In the genomic region with DNA sequence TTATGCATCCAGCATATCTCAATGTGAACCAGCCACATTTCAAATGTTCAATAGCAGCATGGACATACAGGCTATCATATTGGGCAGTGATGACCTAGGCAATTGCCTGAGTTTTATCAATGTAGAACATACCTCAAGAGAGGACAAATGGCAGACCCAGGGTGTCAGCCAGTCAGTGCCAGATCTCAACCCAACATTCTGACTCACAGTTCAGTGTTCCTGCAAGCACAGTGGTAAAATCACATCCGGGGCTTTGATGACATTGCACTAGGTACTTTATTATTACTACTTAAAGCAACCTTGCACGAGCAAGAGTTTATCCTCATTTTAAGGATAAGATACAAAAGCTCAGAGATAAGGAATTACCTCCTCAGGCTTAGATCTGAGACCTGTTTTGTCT, we compare ENCODE assay signal across 33 cellular contexts. TPM values are rescaled to one million over a fixed set of nuclear protein-coding genes. Genes with fewer than 3 reads are reported as not detected.
DNase-seq lines count a peak whose midpoint lies in the region; ATAC-seq and TF ChIP-seq lines count a peak whose summit lies in the region.
"Had no signal": no experiment of that assay in that cellular context is flagged by ENCODE, and none has a peak within 500 bp of the region (broad histone marks: within the 10 kb centered on the region; RNA-seq: fewer than 3 reads in every experiment).

No MANE protein-coding gene starts in this region.

- H3K9me3 ChIP-seq in upper lobe of left lung = no peaks in the 10 kb centered on the region
- H3K9me3 ChIP-seq: BLaER1 treated with 17β-estradiol and CSF1 and Interleukin-3, amounts not matched to agents 10 nM and 100 nM; esophagus muscularis mucosa; gastrocnemius medialis; left ventricle myocardium inferior had no signal

- no peaks in the 10 kb centered on the region for H3K36me3 ChIP-seq in GM23338 (ENCODE audit: insufficient read depth)
- no peaks in the 10 kb centered on the region for H3K36me3 ChIP-seq in upper lobe of left lung
- H3K36me3 ChIP-seq: BLaER1 treated with 17β-estradiol and CSF1 and Interleukin-3, amounts not matched to agents 10 nM and 100 nM; esophagus muscularis mucosa; gastrocnemius medialis; left ventricle myocardium inferior had no signal

- no peaks in the 10 kb centered on the region for H3K9me2 ChIP-seq in GM23338 (ENCODE audit: insufficient read depth)

- H3K27me3 Mint-ChIP-seq in GM23338 (ENCODE audit: insufficient read depth, low read depth, poor library complexity) = no peaks in the 10 kb centered on the region

- no peaks in the 10 kb centered on the region for H3F3A ChIP-seq in GM23338 (replicated peaks; ENCODE audit: low read depth)

- CTCF ChIA-PET in RWPE1 (lab: Yijun Ruan, JAX) = interaction anchor here (0.5 kb wide), 1 partner anchor 962 kb away, joined by 3 read pairs; no protein-coding TSS in a partner anchor

- no peaks in the 10 kb centered on the region for H4K20me1 ChIP-seq in GM23338 (replicated peaks; ENCODE audit: insufficient read depth)
- H4K20me1 ChIP-seq: BLaER1 treated with 17β-estradiol and CSF1 and Interleukin-3, amounts not matched to agents 10 nM and 100 nM had no signal

- no peak for ATAC-seq in GM23338
- ATAC-seq in upper lobe of left lung (ENCODE audit: low FRiP score in 2 of 2) = no peak
- no peak for ATAC-seq in HG03460 (IDR thresholded peaks at IDR 0.05; ENCODE audit: unreplicated experiment)
- ATAC-seq: activated naive CD8-positive, alpha-beta T cell treated with anti-CD3 and anti-CD28 coated beads, Interleukin-2, amount 50 U/mL, for 24 hours; gastrocnemius medialis; naive thymus-derived CD8-positive, alpha-beta T cell; right cardiac atrium; SK-N-SH treated with all-trans-retinoic acid at 6 μM for 48 hours; stimulated activated naive CD8-positive, alpha-beta T cell treated with anti-CD3 and anti-CD28 coated beads, Interleukin-15, Interleukin-2, amounts not matched to agents 100 U/mL and 50 U/mL, for 24 hours had no signal

- DNase-seq in Daoy (ENCODE audit: low read depth) (peak; percentile 48), GM23338 (ENCODE audit: low spot score) (no peak), RWPE1 (ENCODE audit: low spot score) (peak; percentile 8), erythroblast (lab: John Stamatoyannopoulos, UW) (peak; percentile 50 to 77), hypothalamus (lab: John Stamatoyannopoulos, UW) (no peak), upper lobe of left lung (no peak), NCI-H446 (lab: John Stamatoyannopoulos, UW) (no peak)
- DNase-seq: activated effector memory CD4-positive, alpha-beta T cell treated with anti-CD3 and anti-CD28 coated beads, Interleukin-2, amount 50 U/mL, for 16 hours; activated naive CD8-positive, alpha-beta T cell treated with anti-CD3 and anti-CD28 coated beads, Interleukin-2, amount 50 U/mL, for 24 hours; COR-L47; DND-41; effector memory CD4-positive, alpha-beta T cell; gastrocnemius medialis; immature natural killer cell; left ventricle myocardium inferior; naive thymus-derived CD8-positive, alpha-beta T cell; NCI-H1417 treated with DMSO at 0.1 percent for 48 hours; NCI-H2107; NCI-H510A; right cardiac atrium; RPMI8226; stimulated activated CD4-positive, alpha-beta T cell treated with anti-CD3 and anti-CD28 coated beads, Interleukin-12 subunit alpha, Interleukin-12 subunit beta, amount 100 ng/mL, for 4 hours; stimulated activated naive CD8-positive, alpha-beta T cell treated with anti-CD3 and anti-CD28 coated beads, Interleukin-15, Interleukin-2, amounts not matched to agents 100 U/mL and 50 U/mL, for 24 hours had no signal

- H3K4me1 Mint-ChIP-seq in GM23338 = peaks cover 54% of the 10 kb centered on the region
- H3K4me1 Mint-ChIP-seq: IgD-negative memory B cell, immature natural killer cell had no signal

- no peaks in the 10 kb centered on the region for H3K79me2 ChIP-seq in GM23338 (replicated peaks; ENCODE audit: insufficient read depth)
- H3K79me2 ChIP-seq: hepatocyte had no signal

- peak overlapping the region; percentile 7; the same call in 1 of the 2 replicates for H2AFZ ChIP-seq in GM23338
- H2AFZ ChIP-seq: hepatocyte had no signal

- TF ChIP-seq POLR2A in erythroblast (IDR thresholded peaks at IDR 0.05; ENCODE audit: low read length) (no peak), upper lobe of left lung (IDR thresholded peaks at IDR 0.05) (no peak)

- no peak overlapping the region for H3K27ac ChIP-seq in GM23338 (ENCODE audit: low read depth)
- H3K27ac ChIP-seq in RWPE1 = no peak overlapping the region
- no peak overlapping the region for H3K27ac ChIP-seq in upper lobe of left lung
- H3K27ac ChIP-seq: BLaER1 treated with 17β-estradiol and CSF1 and Interleukin-3, amounts not matched to agents 10 nM and 100 nM; esophagus muscularis mucosa; gastrocnemius medialis; hepatocyte; left ventricle myocardium inferior had no signal

- no peaks in the 10 kb centered on the region for H3K9me3 Mint-ChIP-seq in GM23338
- H3K9me3 Mint-ChIP-seq: activated naive CD8-positive, alpha-beta T cell treated with anti-CD3 and anti-CD28 coated beads, Interleukin-2, amount 50 U/mL, for 24 hours; IgD-negative memory B cell; immature natural killer cell; mesothelial cell of epicardium; naive thymus-derived CD8-positive, alpha-beta T cell; T-helper 2 cell treated with Interferon-gamma antibody and Interleukin-4, amounts not matched to agents 5 μg/mL and 100 μg/mL, for 36 hours had no signal

- TF ChIP-seq EP300 in upper lobe of left lung (IDR thresholded peaks at IDR 0.05) = no peak

- H3K4me3 ChIP-seq in GM23338 (no peak overlapping the region), upper lobe of left lung (no peak overlapping the region)
- H3K4me3 ChIP-seq: BLaER1 treated with 17β-estradiol and CSF1 and Interleukin-3, amounts not matched to agents 10 nM and 100 nM; esophagus muscularis mucosa; gastrocnemius medialis; hepatocyte; left ventricle myocardium inferior had no signal

- no peaks in the 10 kb centered on the region for H3K36me3 Mint-ChIP-seq in GM23338 (ENCODE audit: low read depth)
- H3K36me3 Mint-ChIP-seq: IgD-negative memory B cell; immature natural killer cell; mesothelial cell of epicardium; naive thymus-derived CD8-positive, alpha-beta T cell had no signal

- H3K4me2 ChIP-seq in GM23338 = 0 out of 2 replicates have a peak overlapping the region, but pooled peaks have one; percentile 61
- H3K4me2 ChIP-seq: hepatocyte had no signal

- WGBS in upper lobe of left lung, 2 donors = 66 to 82% methylated on average over 2 of the region's 2 CpGs

- H3K4me3 Mint-ChIP-seq in GM23338 = no peak overlapping the region
- H3K4me3 Mint-ChIP-seq: activated naive CD8-positive, alpha-beta T cell treated with anti-CD3 and anti-CD28 coated beads, Interleukin-2, amount 50 U/mL, for 24 hours; IgD-negative memory B cell; immature natural killer cell; mesothelial cell of epicardium; naive thymus-derived CD8-positive, alpha-beta T cell; T-helper 2 cell treated with Interferon-gamma antibody and Interleukin-4, amounts not matched to agents 5 μg/mL and 100 μg/mL, for 36 hours had no signal

- H3K27me3 ChIP-seq in GM23338 (ENCODE audit: insufficient read depth) (no peaks in the 10 kb centered on the region), upper lobe of left lung (no peaks in the 10 kb centered on the region)
- H3K27me3 ChIP-seq: BLaER1 treated with 17β-estradiol and CSF1 and Interleukin-3, amounts not matched to agents 10 nM and 100 nM; esophagus muscularis mucosa; gastrocnemius medialis; hepatocyte had no signal

- peaks cover 54% of the 10 kb centered on the region for H3K4me1 ChIP-seq in GM23338 (ENCODE audit: insufficient read depth)
- H3K4me1 ChIP-seq in upper lobe of left lung = no peaks in the 10 kb centered on the region
- H3K4me1 ChIP-seq: esophagus muscularis mucosa, gastrocnemius medialis, left ventricle myocardium inferior had no signal

- no peak for TF ChIP-seq CTCF in GM23338 (conservative IDR thresholded peaks at IDR 0.05; ENCODE audit: low read depth in 2 of 2)
- TF ChIP-seq CTCF in RWPE1 (conservative IDR thresholded peaks at IDR 0.05; ENCODE audit: low read depth) = no peak
- no peak for TF ChIP-seq CTCF in upper lobe of left lung (IDR thresholded peaks at IDR 0.05)

- no peak overlapping the region for H3K27ac Mint-ChIP-seq in GM23338
- H3K27ac Mint-ChIP-seq: activated naive CD8-positive, alpha-beta T cell treated with anti-CD3 and anti-CD28 coated beads, Interleukin-2, amount 50 U/mL, for 24 hours; IgD-negative memory B cell; immature natural killer cell; mesothelial cell of epicardium; naive thymus-derived CD8-positive, alpha-beta T cell; T-helper 2 cell treated with Interferon-gamma antibody and Interleukin-4, amounts not matched to agents 5 μg/mL and 100 μg/mL, for 36 hours had no signal

- POLR2A ChIA-PET in RWPE1 (lab: Yijun Ruan, JAX; ENCODE audit: low non-redundant PET) = no interaction called here

TF ChIP-seq in GM23338, 12 proteins besides CTCF, POLR2A, EP300 and RAD21:
- TF ChIP-seq POLR2AphosphoS5 (IDR thresholded peaks at IDR 0.05; ENCODE audit: low read depth) (no peak), EZH2 (IDR thresholded peaks at IDR 0.05; ENCODE audit: low read depth, unreplicated experiment) (no peak), JUNB (IDR thresholded peaks at IDR 0.05; ENCODE audit: unreplicated experiment) (no peak), ZNF331 (CRISPR knock-in tag; IDR thresholded peaks at IDR 0.05; ENCODE audit: low read depth) (no peak)
- TF ChIP-seq, protein P1, sequence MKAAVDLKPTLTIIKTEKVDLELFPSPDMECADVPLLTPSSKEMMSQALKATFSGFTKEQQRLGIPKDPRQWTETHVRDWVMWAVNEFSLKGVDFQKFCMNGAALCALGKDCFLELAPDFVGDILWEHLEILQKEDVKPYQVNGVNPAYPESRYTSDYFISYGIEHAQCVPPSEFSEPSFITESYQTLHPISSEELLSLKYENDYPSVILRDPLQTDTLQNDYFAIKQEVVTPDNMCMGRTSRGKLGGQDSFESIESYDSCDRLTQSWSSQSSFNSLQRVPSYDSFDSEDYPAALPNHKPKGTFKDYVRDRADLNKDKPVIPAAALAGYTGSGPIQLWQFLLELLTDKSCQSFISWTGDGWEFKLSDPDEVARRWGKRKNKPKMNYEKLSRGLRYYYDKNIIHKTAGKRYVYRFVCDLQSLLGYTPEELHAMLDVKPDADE (IDR thresholded peaks at IDR 0.05) = no peak

RNA-seq across cellular contexts. Expression of a gene that starts 59.9 kb away (rescaled TPM):
- not detected in 2 replicates for total RNA-seq in Daoy (2014; rRNA removed; shearing (Covaris generic))
- total RNA-seq in GM23338 (2014; rRNA removed; shearing (Covaris generic)) = 0.19 and 0.59 TPM in 2 replicates
- polyA plus RNA-seq in GM23338 (2016; fragmentation: Nextera tagmentation; extraction: Ambion mirVana) = 0.52 and 0.57 TPM in 2 replicates
- total RNA-seq in upper lobe of left lung = not detected
- total RNA-seq: esophagus muscularis mucosa; gastrocnemius medialis; hepatocyte; left ventricle myocardium inferior; naive thymus-derived CD8-positive, alpha-beta T cell; osteocyte; right cardiac atrium had no signal
- polyA plus RNA-seq: AG04450; hepatocyte; IgD-negative memory B cell; immature natural killer cell; naive thymus-derived CD8-positive, alpha-beta T cell; right cardiac atrium had no signal

Comparison
In these comparisons a context has a peak if more than half of its experiments do, and no peak if none do; other contexts are left out.
1. DNase-seq: peak in Daoy (single experiment), RWPE1 (single experiment) and erythroblast (2 of 2); none in GM23338 (single experiment), hypothalamus (0 of 51), upper lobe of left lung (0 of 2) and NCI-H446 (0 of 2).